8 cellular contexts compared by ENCODE assay signal in genomic region chr17:48586355-48586924, GRCh38. TPM values are rescaled to one million over a fixed set of nuclear protein-coding genes. Genes with fewer than 3 reads are reported as not detected.
DNase-seq lines count a peak whose midpoint lies in the region; ATAC-seq, FAIRE-seq and TF ChIP-seq lines count a peak whose summit lies in the region.

No MANE protein-coding gene starts in this region.

- H3K9ac ChIP-seq in mucosa of rectum (ENCODE audit: low read depth in 1 of 2, low read length in 2 of 2) = peak overlapping the region; percentile 74 to 76

- H3K4me1 ChIP-seq in A673 (ENCODE audit: insufficient read depth, low read length, poor library complexity, severe bottlenecking) (peaks cover 59% of the 10 kb centered on the region), mucosa of rectum (ENCODE audit: control insufficient read depth in 2 of 2, insufficient read depth in 2 of 2, low read length in 2 of 2) (peaks cover 33 to 56% of the 10 kb centered on the region in 2 donors)

- no peak for ATAC-seq in activated naive CD8-positive, alpha-beta T cell treated with anti-CD3 and anti-CD28 coated beads, Interleukin-2, amount 50 U/mL, for 24 hours
- ATAC-seq in GM19455 (IDR thresholded peaks at IDR 0.05; ENCODE audit: unreplicated experiment) = no peak
- no peak for ATAC-seq in HG03342 (IDR thresholded peaks at IDR 0.05; ENCODE audit: unreplicated experiment)

- peaks cover 95% of the 10 kb centered on the region for H3K27me3 Mint-ChIP-seq in activated naive CD8-positive, alpha-beta T cell treated with anti-CD3 and anti-CD28 coated beads, Interleukin-2, amount 50 U/mL, for 24 hours

- peak overlapping the region; percentile 27 for H3K27ac Mint-ChIP-seq in activated naive CD8-positive, alpha-beta T cell treated with anti-CD3 and anti-CD28 coated beads, Interleukin-2, amount 50 U/mL, for 24 hours

- POLR2A ChIA-PET in A673 (lab: Charles Lee; ENCODE audit: low non-redundant PET) = no interaction called here

- no peak for TF ChIP-seq CTCF in A673 (conservative IDR thresholded peaks at IDR 0.05; ENCODE audit: low read depth, low read length)

- no peaks in the 10 kb centered on the region for H3K9me3 Mint-ChIP-seq in activated naive CD8-positive, alpha-beta T cell treated with anti-CD3 and anti-CD28 coated beads, Interleukin-2, amount 50 U/mL, for 24 hours

- peak overlapping the region; percentile 40 for H3K27ac ChIP-seq in A673 (ENCODE audit: low read depth, low read length, poor library complexity, severe bottlenecking)
- H3K27ac ChIP-seq in mucosa of rectum (ENCODE audit: low read depth in 2 of 2, low read length in 2 of 2) = peak overlapping the region; percentile 85 to 87

- peak; percentile 55 for DNase-seq in A673 (ENCODE audit: low spot score)
- DNase-seq in GM19239 (ENCODE audit: insufficient read length, low spot score) = no peak
- DNase-seq in activated naive CD8-positive, alpha-beta T cell treated with anti-CD3 and anti-CD28 coated beads, Interleukin-2, amount 50 U/mL, for 24 hours = peak; percentile 55
- DNase-seq in stimulated activated CD4-positive, alpha-beta T cell treated with anti-CD3 and anti-CD28 coated beads, Interleukin-12 subunit alpha, Interleukin-12 subunit beta, amount 100 ng/mL, for 4 hours = no peak
- no peak for DNase-seq in SK-N-DZ (ENCODE audit: low spot score)

- no peaks in the 10 kb centered on the region for H3K36me3 Mint-ChIP-seq in activated naive CD8-positive, alpha-beta T cell treated with anti-CD3 and anti-CD28 coated beads, Interleukin-2, amount 50 U/mL, for 24 hours (ENCODE audit: low read depth)

- peaks cover 40% of the 10 kb centered on the region for H3K4me1 Mint-ChIP-seq in activated naive CD8-positive, alpha-beta T cell treated with anti-CD3 and anti-CD28 coated beads, Interleukin-2, amount 50 U/mL, for 24 hours

- H3K4me3 ChIP-seq in A673 (ENCODE audit: low read depth, low read length, poor library complexity, severe bottlenecking) (peak overlapping the region; percentile 53), mucosa of rectum (ENCODE audit: low read length in 2 of 2) (peak overlapping the region; percentile 78 to 83)

- peak overlapping the region; percentile 86 for H3K4me3 Mint-ChIP-seq in activated naive CD8-positive, alpha-beta T cell treated with anti-CD3 and anti-CD28 coated beads, Interleukin-2, amount 50 U/mL, for 24 hours

- FAIRE-seq in GM19239 (lab: Jason Lieb, UNC) = peak; percentile 4

- no peaks in the 10 kb centered on the region for H3K9me3 ChIP-seq in A673 (ENCODE audit: low read depth, low read length, poor library complexity, severe bottlenecking)
- H3K9me3 ChIP-seq in mucosa of rectum (ENCODE audit: control insufficient read depth in 2 of 2, low read length in 2 of 2) = no peaks in the 10 kb centered on the region

- intact Hi-C loops in A673 (cut with micrococcal nuclease; ENCODE audit: unreplicated experiment) = no loop called here

- CTCF ChIA-PET in A673 (lab: Charles Lee) = interaction anchor here (0.5 to 1.4 kb wide), 4 partner anchors 28 to 489 kb away, joined by 3 to 8 read pairs (median 6); partner anchors contain the start of gene HOXB8

- H3K27me3 ChIP-seq in A673 (replicated peaks; ENCODE audit: insufficient read depth, low read depth, low read length, poor library complexity) = no peaks in the 10 kb centered on the region
- H3K27me3 ChIP-seq in mucosa of rectum (ENCODE audit: control insufficient read depth in 2 of 2, insufficient read depth in 2 of 2, low read length in 2 of 2) = peaks cover 0 to 1% of the 10 kb centered on the region in 2 donors

- H3K36me3 ChIP-seq in A673 (ENCODE audit: insufficient read depth, low read length, poor library complexity, severe bottlenecking) = peaks cover 4% of the 10 kb centered on the region
- peaks cover 0 to 3% of the 10 kb centered on the region in 2 donors for H3K36me3 ChIP-seq in mucosa of rectum (ENCODE audit: control insufficient read depth in 2 of 2, insufficient read depth in 2 of 2, low read length in 2 of 2)

- BruUV-seq in A673 (replicated peaks; lab: Mats Ljungman, UMichigan) = no TSS peak

RNA-seq across cellular contexts. Expression of gene HOXB3, which starts 3.6 kb away (rescaled TPM):
- total RNA-seq in A673 (2021) = 40.7 and 46.1 TPM in 2 replicates
- polyA plus RNA-seq in SK-N-DZ (2014; cell fraction: cytosol; rRNA removed) = not detected in 2 replicates
- not detected in 2 replicates for polyA plus RNA-seq in SK-N-DZ (2014; cell fraction: nucleus; rRNA removed)

RNA-seq across cellular contexts. Expression of gene HOXB5, which starts 7.1 kb away (rescaled TPM):
- 5.9 and 6.4 TPM in 2 replicates for total RNA-seq in A673 (2021)
- polyA plus RNA-seq in SK-N-DZ (2014; cell fraction: cytosol; rRNA removed) = not detected in 2 replicates
- not detected in 2 replicates for polyA plus RNA-seq in SK-N-DZ (2014; cell fraction: nucleus; rRNA removed)

RNA-seq across cellular contexts. Expression of gene HOXB4, which starts 8.3 kb away (rescaled TPM):
- 9.7 and 11.9 TPM in 2 replicates for total RNA-seq in A673 (2021)
- polyA plus RNA-seq in SK-N-DZ (2014; cell fraction: cytosol; rRNA removed) = not detected in 2 replicates
- polyA plus RNA-seq in SK-N-DZ (2014; cell fraction: nucleus; rRNA removed) = not detected in 2 replicates

RNA-seq across cellular contexts. Expression of gene HOXB6, which starts 18.3 kb away (rescaled TPM):
- total RNA-seq in A673 (2021) = 19.8 and 27.6 TPM in 2 replicates
- not detected in 2 replicates for polyA plus RNA-seq in SK-N-DZ (2014; cell fraction: cytosol; rRNA removed)
- polyA plus RNA-seq in SK-N-DZ (2014; cell fraction: nucleus; rRNA removed) = not detected in 2 replicates

RNA-seq across cellular contexts. Expression of gene HOXB7, which starts 24.4 kb away (rescaled TPM):
- total RNA-seq in A673 (2021) = 32.2 and 37.9 TPM in 2 replicates
- not detected in 2 replicates for polyA plus RNA-seq in SK-N-DZ (2014; cell fraction: cytosol; rRNA removed)
- polyA plus RNA-seq in SK-N-DZ (2014; cell fraction: nucleus; rRNA removed) = not detected in 2 replicates

Comparison
In these comparisons a context has a peak if more than half of its experiments do, and no peak if none do; other contexts are left out.
1. DNase-seq: peak in A673 (single experiment) and activated naive CD8-positive, alpha-beta T cell treated with anti-CD3 and anti-CD28 coated beads, Interleukin-2, amount 50 U/mL, for 24 hours (single experiment); none in GM19239 (single experiment), stimulated activated CD4-positive, alpha-beta T cell treated with anti-CD3 and anti-CD28 coated beads, Interleukin-12 subunit alpha, Interleukin-12 subunit beta, amount 100 ng/mL, for 4 hours (single experiment) and SK-N-DZ (single experiment).